Comparison of ENCODE assay signal across 8 cellular contexts in genomic region chr11:12693075-12693473, GRCh38. TPM values are rescaled to one million over a fixed set of nuclear protein-coding genes. Genes with fewer than 3 reads are reported as not detected.
A peak's percentile ranks its signal among the peaks of the same experiment; 100 is the strongest.
DNase-seq lines count a peak whose midpoint lies in the region; ATAC-seq lines count a peak whose summit lies in the region.

No MANE protein-coding gene starts in this region.

- H2AFZ ChIP-seq in GM23248, result no peak overlapping the region

- H3K27ac Mint-ChIP-seq in stimulated activated effector memory CD8-positive, alpha-beta T cell treated with anti-CD3 and anti-CD28 coated beads, Interleukin-12 subunit alpha, Interleukin-12 subunit beta, amount 100 ng/mL, for 72 hours, result no peak overlapping the region

- H3K9me3 ChIP-seq in GM23248 (ENCODE audit: low read depth), result no peaks in the 10 kb centered on the region

- H3F3A ChIP-seq in GM23248 (ENCODE audit: insufficient read depth), result peaks cover 81% of the 10 kb centered on the region

- 58 to 60% methylated on average over 5 of the region's 5 CpGs for whole genome bisulfite sequencing in GM23248 (ENCODE audit: low coverage in 1 of 2, low lambda C conversion rate in 2 of 2, missing lambda C conversion rate in 2 of 2), 2 experiments

- H3K36me3 ChIP-seq in GM23248 (ENCODE audit: low read depth), result no peaks in the 10 kb centered on the region

- ATAC-seq in left cardiac atrium (peak in 1 of 2 donors; percentile 2), GM18861 (IDR thresholded peaks at IDR 0.05; ENCODE audit: unreplicated experiment) (no peak), GM19395 (IDR thresholded peaks at IDR 0.05; ENCODE audit: unreplicated experiment) (no peak)
- ATAC-seq in stimulated activated effector memory CD8-positive, alpha-beta T cell treated with anti-CD3 and anti-CD28 coated beads, Interleukin-12 subunit alpha, Interleukin-12 subunit beta, amount 100 ng/mL, for 72 hours, result no peak

- H4K20me1 ChIP-seq in GM23248 (ENCODE audit: insufficient read depth), result peaks cover 15% of the 10 kb centered on the region; the same call in 1 of the 2 replicates

- intact Hi-C loops in left cardiac atrium (cut with DNase I), result no loop called here

- peak overlapping the region; percentile 88 for H3K4me2 ChIP-seq in GM23248 (ENCODE audit: unreplicated experiment)

- H3K79me2 ChIP-seq in GM23248 (ENCODE audit: insufficient read depth), result peaks cover 95% of the 10 kb centered on the region

- no peaks in the 10 kb centered on the region for H3K9me3 Mint-ChIP-seq in stimulated activated effector memory CD8-positive, alpha-beta T cell treated with anti-CD3 and anti-CD28 coated beads, Interleukin-12 subunit alpha, Interleukin-12 subunit beta, amount 100 ng/mL, for 72 hours

- no peaks in the 10 kb centered on the region for H3K36me3 Mint-ChIP-seq in stimulated activated effector memory CD8-positive, alpha-beta T cell treated with anti-CD3 and anti-CD28 coated beads, Interleukin-12 subunit alpha, Interleukin-12 subunit beta, amount 100 ng/mL, for 72 hours

- H3K4me1 ChIP-seq in GM23248 (ENCODE audit: insufficient read depth), result peaks cover 70% of the 10 kb centered on the region

- in situ Hi-C loops in GM23248 (cut with MboI), result no loop called here

- peak overlapping the region; percentile 61 for H3K4me3 ChIP-seq in GM23248

- H3K4me3 Mint-ChIP-seq in stimulated activated effector memory CD8-positive, alpha-beta T cell treated with anti-CD3 and anti-CD28 coated beads, Interleukin-12 subunit alpha, Interleukin-12 subunit beta, amount 100 ng/mL, for 72 hours, result no peak overlapping the region

- H3K27me3 ChIP-seq in GM23248 (replicated peaks; ENCODE audit: insufficient read depth), result no peaks in the 10 kb centered on the region

- peaks cover 2% of the 10 kb centered on the region for H3K4me1 Mint-ChIP-seq in stimulated activated effector memory CD8-positive, alpha-beta T cell treated with anti-CD3 and anti-CD28 coated beads, Interleukin-12 subunit alpha, Interleukin-12 subunit beta, amount 100 ng/mL, for 72 hours

- H3K9ac ChIP-seq in GM23248, result peak overlapping the region; percentile 79

- DNase-seq in GM23248 (peak; percentile 47), amniotic epithelial cell (ENCODE audit: low read depth) (peak; percentile 67), left cardiac atrium (peak; percentile 26), renal cortical epithelial cell (ENCODE audit: low read depth) (peak; percentile 77), cerebellar nuclear complex (lab: John Stamatoyannopoulos, UW) (no peak)
- no peak for DNase-seq in stimulated activated effector memory CD8-positive, alpha-beta T cell treated with anti-CD3 and anti-CD28 coated beads, Interleukin-12 subunit alpha, Interleukin-12 subunit beta, amount 100 ng/mL, for 72 hours (ENCODE audit: low spot score in 2 of 2)

- H3K27ac ChIP-seq in GM23248, result peak overlapping the region; percentile 94

- no peaks in the 10 kb centered on the region for H3K9me2 ChIP-seq in GM23248 (ENCODE audit: insufficient read depth)

RNA-seq across cellular contexts. Expression of gene TEAD1, which starts 18.9 kb away (rescaled TPM):
- total RNA-seq in GM23248 (2014; rRNA removed; shearing (Covaris generic)), result 144 and 159 TPM in 2 replicates
- 52.3 and 52.4 TPM in 2 replicates for polyA plus RNA-seq in GM23248 (2016; fragmentation: Nextera tagmentation; extraction: Ambion mirVana)
- total RNA-seq in left cardiac atrium, result 10 to 100 TPM; 89.6 to 93.8 TPM
- total RNA-seq in renal cortical epithelial cell, result 54.4 and 170 TPM in 2 replicates

Comparison
In these comparisons a context has a peak if more than half of its experiments do, and no peak if none do; other contexts are left out.
1. DNase-seq: peak in GM23248 (single experiment), amniotic epithelial cell (single experiment), left cardiac atrium (single experiment) and renal cortical epithelial cell (single experiment); none in cerebellar nuclear complex (0 of 2) and stimulated activated effector memory CD8-positive, alpha-beta T cell treated with anti-CD3 and anti-CD28 coated beads, Interleukin-12 subunit alpha, Interleukin-12 subunit beta, amount 100 ng/mL, for 72 hours (0 of 2).